In the genomic region with DNA sequence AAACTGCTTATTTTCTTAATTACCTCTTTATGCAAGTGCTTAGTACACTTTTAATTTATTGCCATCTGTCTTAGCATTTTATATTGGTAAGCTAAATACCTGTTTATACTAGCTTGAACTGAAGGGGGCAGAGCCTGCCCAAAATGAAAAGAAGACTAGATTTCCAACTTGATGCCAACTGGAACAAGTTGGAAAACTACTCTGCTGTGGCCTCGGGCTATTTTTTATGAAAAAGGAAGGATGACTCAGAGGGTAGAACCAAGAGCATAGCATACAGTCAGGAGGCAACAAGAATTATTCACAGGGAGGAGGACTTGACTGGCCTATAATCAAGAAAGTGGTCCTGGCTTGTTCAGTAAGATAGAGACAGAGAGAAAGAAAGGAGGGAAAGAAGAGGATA, we compare ENCODE assay signal across 9 cellular contexts.
DNase-seq lines count a peak whose midpoint lies in the region; ATAC-seq and TF ChIP-seq lines count a peak whose summit lies in the region.
"Had no signal": no experiment of that assay in that cellular context is flagged by ENCODE, and none has a peak within 500 bp of the region (broad histone marks: within the 10 kb centered on the region; RNA-seq: fewer than 3 reads in every experiment).

No MANE protein-coding gene starts in this region.

- TF ChIP-seq CTCF in C4-2B (conservative IDR thresholded peaks at IDR 0.05) = peak; percentile 23

- H3K27ac ChIP-seq in C4-2B = no peak overlapping the region
- H3K27ac ChIP-seq: colonic mucosa had no signal

- DNase-seq in LoVo (ENCODE audit: low spot score) (peak; percentile 61), brain pericyte (ENCODE audit: low read depth, low spot score) (peak; percentile 12), left kidney (ENCODE audit: low read depth, low spot score) (peak; percentile 42), NCI-H2227 (lab: John Stamatoyannopoulos, UW; ENCODE audit: unreplicated experiment) (no peak), NCI-H128 (lab: John Stamatoyannopoulos, UW; ENCODE audit: unreplicated experiment) (no peak)
- DNase-seq: colonic mucosa had no signal

- ATAC-seq in HG03439 (IDR thresholded peaks at IDR 0.05; ENCODE audit: unreplicated experiment) = no peak
- ATAC-seq in HG03342 (IDR thresholded peaks at IDR 0.05; ENCODE audit: unreplicated experiment) = no peak

Comparison
In these comparisons a context has a peak if more than half of its experiments do, and no peak if none do; other contexts are left out.
1. DNase-seq: peak in LoVo (single experiment), brain pericyte (single experiment) and left kidney (single experiment); none in NCI-H2227 (single experiment) and NCI-H128 (single experiment).